ENCODE assay signal across 16 cellular contexts in genomic region chrX:10043386-10043785, GRCh38.
DNase-seq lines count a peak whose midpoint lies in the region; FAIRE-seq and TF ChIP-seq lines count a peak whose summit lies in the region.
"Had no signal": no experiment of that assay in that cellular context is flagged by ENCODE, and none has a peak within 500 bp of the region (broad histone marks: within the 10 kb centered on the region; RNA-seq: fewer than 3 reads in every experiment).

No MANE protein-coding gene starts in this region.

- FAIRE-seq in H1 (lab: Jason Lieb, UNC): no peak
- FAIRE-seq: G401.6, GM12891, GM19239 had no signal

- H3K36me3 ChIP-seq in H1 (ENCODE audit: control insufficient read depth in 2 of 4, insufficient read depth in 4 of 4, low read length in 3 of 4): no peaks in the 10 kb centered on the region

- no peak overlapping the region for H3K27ac ChIP-seq in H1 (ENCODE audit: low read depth, low read length)

- H3K18ac ChIP-seq in H1 (ENCODE audit: extremely low read depth, low read length): no peak overlapping the region; the same call in 1 of the 2 replicates

- H3K27me3 ChIP-seq in H1 (replicated peaks in 1 of 4; ENCODE audit: control insufficient read depth in 3 of 4, extremely low read depth in 1 of 4, insufficient read depth in 3 of 4, low read length in 3 of 4): no peaks in the 10 kb centered on the region

- H3K36me3 Mint-ChIP-seq in osteocyte (ENCODE audit: unreplicated experiment): no peaks in the 10 kb centered on the region

- 83% methylated on average over 1 of the region's 7 CpGs; no CpG with 5 or more reads in 1 of the 2 experiments for WGBS in H1 (ENCODE audit: extremely low coverage in 1 of 2, insufficient coverage in 1 of 2, insufficient read length in 1 of 2, insufficient replicate concordance in 2 of 2, low coverage in 1 of 2, low lambda C conversion rate in 2 of 2, missing lambda C conversion rate in 1 of 2), 2 experiments

- no peak overlapping the region for H3K4me3 ChIP-seq in H1 (ENCODE audit: extremely low read depth in 1 of 4, insufficient read depth in 2 of 4, low read depth in 3 of 4, low read length in 4 of 4)

- no peak overlapping the region for H2BK15ac ChIP-seq in H1 (ENCODE audit: low read length)

- CTCF ChIA-PET in H1 (lab: Charles Lee; ENCODE audit: partially characterized antibody): no interaction called here

- no peak overlapping the region for H3K4me2 ChIP-seq in H1 (ENCODE audit: insufficient read depth in 1 of 2, low read depth in 2 of 2, low read length in 2 of 2)

- TF ChIP-seq POLR2A in H1 (IDR thresholded peaks at IDR 0.05; ENCODE audit: control extremely low read depth in 1 of 2, low read depth in 2 of 2, low read length in 2 of 2): no peak

- H4K91ac ChIP-seq in H1 (replicated peaks; ENCODE audit: insufficient read length, low read length): no peak overlapping the region

- H3K9ac ChIP-seq in H1 (replicated peaks in 1 of 4; ENCODE audit: extremely low read depth in 1 of 4, low read depth in 3 of 4, low read length in 3 of 4): no peak overlapping the region

- H4K8ac ChIP-seq in H1 (ENCODE audit: extremely low read depth, insufficient read depth, low read length): no peak overlapping the region

- H3K79me2 ChIP-seq in H1 (ENCODE audit: control insufficient read depth in 1 of 2, insufficient read depth in 2 of 2, low read length in 2 of 2): peaks cover 0 to 44% of the 10 kb centered on the region in 2 experiments; a peak in 2 of 4 replicates

- peaks cover 51% of the 10 kb centered on the region for H3K4me1 Mint-ChIP-seq in osteocyte (ENCODE audit: unreplicated experiment)

- no peaks in the 10 kb centered on the region for H3K23me2 ChIP-seq in H1 (ENCODE audit: low read depth, low read length)

- no peak overlapping the region for H3K23ac ChIP-seq in H1 (ENCODE audit: insufficient read length)

- TF ChIP-seq EP300 in H1 (IDR thresholded peaks at IDR 0.05; ENCODE audit: borderline replicate concordance in 1 of 2, low read depth in 2 of 2, low read length in 2 of 2): no peak

- H3K56ac ChIP-seq in H1 (replicated peaks; ENCODE audit: insufficient read length, low read depth, low read length): no peak overlapping the region

- no peak overlapping the region for H2AFZ ChIP-seq in H1 (ENCODE audit: low read length)

- TF ChIP-seq CTCF in H1 (IDR thresholded peaks at IDR 0.05; ENCODE audit: control extremely low read depth in 1 of 3, insufficient read depth in 1 of 3, low read depth in 1 of 3, low read length in 3 of 3) (no peak), osteocyte (IDR thresholded peaks at IDR 0.05) (no peak)

- no peak overlapping the region for H2BK5ac ChIP-seq in H1 (ENCODE audit: low read depth, low read length)

- no peaks in the 10 kb centered on the region for H3K27me3 Mint-ChIP-seq in osteocyte (ENCODE audit: unreplicated experiment)
- H3K27me3 Mint-ChIP-seq: CD4-positive, alpha-beta T cell had no signal

- DNase-seq in ELF-1 (ENCODE audit: low read depth, low spot score) (peak; percentile 94), H1 (ENCODE audit: low read depth in 1 of 2, low spot score in 2 of 2) (no peak), osteocyte (ENCODE audit: extremely low spot score, unreplicated experiment) (no peak), NCI-H2029 treated with DMSO at 0.1 percent for 48 hours (lab: John Stamatoyannopoulos, UW) (no peak), iPS-NIHi11 (ENCODE audit: low spot score) (no peak), HPDE6-E6E7 (ENCODE audit: extremely low spot score) (no peak)
- DNase-seq: AML-193; C1 segment of cervical spinal cord; Calu3; CD4-positive, alpha-beta T cell; DMS 273 treated with DMSO at 0.1 percent for 48 hours; HCEC 1CT; HFFc6 had no signal

- no peak overlapping the region for H4K5ac ChIP-seq in H1 (ENCODE audit: insufficient read length, low read depth, low read length)

- peaks cover 0 to 17% (median 10%) of the 10 kb centered on the region in 4 experiments; a peak in 4 of 7 replicates for H3K4me1 ChIP-seq in H1 (replicated peaks in 1 of 4; ENCODE audit: control insufficient read depth in 3 of 4, insufficient read depth in 4 of 4, low read length in 3 of 4)

- no peaks in the 10 kb centered on the region for H3K79me1 ChIP-seq in H1 (ENCODE audit: low read depth, low read length)

- peak overlapping the region; percentile 34 for H3K27ac Mint-ChIP-seq in osteocyte (ENCODE audit: unreplicated experiment)
- H3K27ac Mint-ChIP-seq: CD4-positive, alpha-beta T cell; HFFc6 had no signal

- POLR2A ChIA-PET in H1 (lab: Charles Lee; ENCODE audit: partially characterized antibody): no interaction called here

- H2AK5ac ChIP-seq in H1 (ENCODE audit: low read depth, low read length): 0 out of 2 replicates have a peak overlapping the region, but pooled peaks have one; percentile 24

- H2BK20ac ChIP-seq in H1 (ENCODE audit: low read length): no peak overlapping the region

- H4K20me1 ChIP-seq in H1 (replicated peaks in 1 of 2; ENCODE audit: control insufficient read depth in 1 of 2, insufficient read depth in 2 of 2, low read length in 2 of 2): peaks cover 0 to 1% of the 10 kb centered on the region in 2 experiments

- no peaks in the 10 kb centered on the region for H3K9me3 Mint-ChIP-seq in osteocyte (ENCODE audit: unreplicated experiment)
- H3K9me3 Mint-ChIP-seq: CD4-positive, alpha-beta T cell; HFFc6 had no signal

- H2BK12ac ChIP-seq in H1 (ENCODE audit: low read depth, low read length): no peak overlapping the region

- H3K4me3 Mint-ChIP-seq in osteocyte (ENCODE audit: unreplicated experiment): no peak overlapping the region
- H3K4me3 Mint-ChIP-seq: CD4-positive, alpha-beta T cell; HFFc6 had no signal

- no peak for TF ChIP-seq RAD21 in H1 (IDR thresholded peaks at IDR 0.05 in 1 of 2, conservative IDR thresholded peaks at IDR 0.05 in 1 of 2; ENCODE audit: low read depth in 2 of 2, low read length in 2 of 2)

- H2BK120ac ChIP-seq in H1 (replicated peaks; ENCODE audit: low read depth, low read length): no peak overlapping the region

- no peak overlapping the region for H3K14ac ChIP-seq in H1 (ENCODE audit: insufficient read length)

- H3K9me3 ChIP-seq in H1 (ENCODE audit: insufficient read depth in 2 of 2, low read depth in 1 of 2, low read length in 1 of 2): no peaks in the 10 kb centered on the region

- H3K4ac ChIP-seq in H1 (replicated peaks; ENCODE audit: insufficient read length, low read depth, low read length): no peak overlapping the region

TF ChIP-seq in H1, 55 proteins besides CTCF, POLR2A, EP300 and RAD21:
- TF ChIP-seq EGR1 (IDR thresholded peaks at IDR 0.05; ENCODE audit: borderline replicate concordance, low read depth, low read length): no peak
- no peak for TF ChIP-seq ASH2L (IDR thresholded peaks at IDR 0.05; ENCODE audit: low read length)
- TF ChIP-seq RXRA (IDR thresholded peaks at IDR 0.05; ENCODE audit: insufficient read depth, low read depth, low read length): no peak
- no peak for TF ChIP-seq POLR2AphosphoS5 (IDR thresholded peaks at IDR 0.05; ENCODE audit: low read depth, low read length)
